11 cellular contexts compared by ENCODE assay signal in the genomic region with DNA sequence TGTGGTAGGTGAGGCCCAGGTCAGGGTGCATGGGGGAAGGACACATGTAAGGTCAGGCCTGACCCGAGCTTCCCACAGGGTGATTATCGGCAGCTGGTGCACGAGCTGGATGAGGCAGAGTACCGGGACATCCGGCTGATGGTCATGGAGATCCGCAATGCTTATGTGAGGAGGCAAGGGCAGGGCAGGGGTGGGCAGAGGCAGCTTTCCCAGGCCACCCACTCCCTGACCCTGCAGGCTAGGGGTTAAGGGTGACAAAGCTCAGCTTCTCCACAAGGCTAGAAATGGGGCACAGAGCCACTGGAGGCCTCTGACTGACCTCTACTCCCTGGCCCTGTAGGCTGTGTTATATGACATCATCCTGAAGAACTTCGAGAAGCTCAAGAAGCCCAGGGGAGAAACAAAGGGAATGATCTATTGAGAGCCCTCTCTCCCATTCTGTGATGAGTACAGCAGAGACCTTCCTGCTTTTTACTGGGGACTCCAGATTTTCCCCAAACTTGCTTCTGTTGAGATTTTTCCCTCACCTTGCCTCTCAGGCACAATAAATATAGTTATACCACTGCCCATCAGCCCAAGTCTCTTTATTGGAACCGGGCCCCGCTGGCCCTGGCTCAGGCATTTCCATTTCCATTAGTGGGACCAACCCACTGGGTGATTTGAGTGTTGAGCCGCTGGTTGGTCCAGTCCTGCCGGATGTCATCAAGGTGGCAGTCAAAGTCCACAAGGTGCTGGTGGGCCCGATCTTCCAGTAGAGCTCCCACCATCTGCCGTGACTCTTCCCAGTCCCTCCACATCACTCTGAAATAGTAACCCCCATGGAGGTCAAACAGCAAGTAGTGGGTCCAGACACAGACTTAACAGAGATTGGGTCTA. TPM values are rescaled to one million over a fixed set of nuclear protein-coding genes. Genes with fewer than 3 reads are reported as not detected.
A peak's percentile ranks its signal among the peaks of the same experiment; 100 is the strongest.
DNase-seq lines count a peak whose midpoint lies in the region; ATAC-seq and TF ChIP-seq lines count a peak whose summit lies in the region.
"Had no signal": no experiment of that assay in that cellular context is flagged by ENCODE, and none has a peak within 500 bp of the region (broad histone marks: within the 10 kb centered on the region; RNA-seq: fewer than 3 reads in every experiment).

No MANE protein-coding gene starts in this region.

- H3K9me3 Mint-ChIP-seq in CD4-positive, CD25-positive, alpha-beta regulatory T cell: peaks cover 0 to 1% (median 0%) of the 10 kb centered on the region in 7 donors
- H3K9me3 Mint-ChIP-seq in activated naive CD8-positive, alpha-beta T cell treated with anti-CD3 and anti-CD28 coated beads, Interleukin-2, amount 10 ng/mL, durations not matched to agents 7 days and 5 days: no peaks in the 10 kb centered on the region

- no peak overlapping the region for H4K91ac ChIP-seq in neuronal stem cell (ENCODE audit: low read depth, low read length, poor library complexity)

- no peak overlapping the region for H2BK5ac ChIP-seq in neuronal stem cell (ENCODE audit: low read length)

- no peak overlapping the region for H2BK120ac ChIP-seq in neuronal stem cell (ENCODE audit: low read depth, low read length)

- peaks cover 22% of the 10 kb centered on the region for H3K36me3 Mint-ChIP-seq in CD4-positive, CD25-positive, alpha-beta regulatory T cell
- H3K36me3 Mint-ChIP-seq in activated naive CD8-positive, alpha-beta T cell treated with anti-CD3 and anti-CD28 coated beads, Interleukin-2, amount 10 ng/mL, durations not matched to agents 7 days and 5 days: peaks cover 47% of the 10 kb centered on the region

- ATAC-seq in CD4-positive, CD25-positive, alpha-beta regulatory T cell (ENCODE audit: low read depth in 2 of 2): no peak
- ATAC-seq in activated naive CD8-positive, alpha-beta T cell treated with anti-CD3 and anti-CD28 coated beads, Interleukin-2, amount 10 ng/mL, durations not matched to agents 7 days and 5 days (ENCODE audit: low read depth): no peak
- ATAC-seq in GM21786 (IDR thresholded peaks at IDR 0.05; ENCODE audit: unreplicated experiment): no peak

- CTCF ChIA-PET in HEK293 (lab: Yijun Ruan, JAX): interaction anchor here (1.0 kb wide), 1 partner anchor 169 kb away, joined by 3 read pairs; the partner anchor contains the start of gene CIDEB

- H2BK12ac ChIP-seq in neuronal stem cell (ENCODE audit: low read length): no peak overlapping the region

- H3K27me3 Mint-ChIP-seq in CD4-positive, CD25-positive, alpha-beta regulatory T cell: no peaks in the 10 kb centered on the region
- H3K27me3 Mint-ChIP-seq in activated naive CD8-positive, alpha-beta T cell treated with anti-CD3 and anti-CD28 coated beads, Interleukin-2, amount 10 ng/mL, durations not matched to agents 7 days and 5 days: no peaks in the 10 kb centered on the region

- peak overlapping the region; percentile 84 for H4K8ac ChIP-seq in neuronal stem cell (ENCODE audit: low read depth, low read length)

- peaks cover 10 to 73% (median 37%) of the 10 kb centered on the region in 4 donors for H3K4me1 Mint-ChIP-seq in CD4-positive, CD25-positive, alpha-beta regulatory T cell
- peaks cover 52% of the 10 kb centered on the region for H3K4me1 Mint-ChIP-seq in activated naive CD8-positive, alpha-beta T cell treated with anti-CD3 and anti-CD28 coated beads, Interleukin-2, amount 10 ng/mL, durations not matched to agents 7 days and 5 days

- no peak overlapping the region for H2AFZ ChIP-seq in neuronal stem cell (ENCODE audit: low read length)

- H3K9me3 ChIP-seq in CD4-positive, CD25-positive, alpha-beta regulatory T cell (ENCODE audit: control insufficient read depth in 2 of 2, low read length in 2 of 2): no peaks in the 10 kb centered on the region
- H3K9me3 ChIP-seq in HEK293 (ENCODE audit: control insufficient read depth, insufficient read depth, low read depth, low read length) (no peaks in the 10 kb centered on the region), neuronal stem cell (replicated peaks in 1 of 2; ENCODE audit: control insufficient read depth in 2 of 2, insufficient read depth in 1 of 2, low read depth in 1 of 2, low read length in 2 of 2) (no peaks in the 10 kb centered on the region)

- H3K27ac ChIP-seq in CD4-positive, CD25-positive, alpha-beta regulatory T cell (ENCODE audit: insufficient read depth, low read length, poor library complexity, severe bottlenecking): no peak overlapping the region
- 0 out of 2 replicates have a peak overlapping the region, but pooled peaks have one; percentile 35 for H3K27ac ChIP-seq in HEK293 (ENCODE audit: extremely low read depth, low read depth, low read length)
- H3K27ac ChIP-seq in neuronal stem cell (replicated peaks; ENCODE audit: low read length): no peak overlapping the region
- H3K27ac ChIP-seq: epithelial cell of prostate had no signal

- TF ChIP-seq CTCF in HEK293 (tag by site-specific recombination; IDR thresholded peaks at IDR 0.05): no peak

- no peak overlapping the region for H3K9ac ChIP-seq in neuronal stem cell (ENCODE audit: low read depth, low read length, poor library complexity)

- H3K23ac ChIP-seq in neuronal stem cell (ENCODE audit: low read depth, low read length, poor library complexity): peak overlapping the region; percentile 85

- intact Hi-C loops in cardiac septum (cut with DNase I): no loop called here

- H3K4me2 ChIP-seq in neuronal stem cell (ENCODE audit: insufficient read depth, low read length, poor library complexity, severe bottlenecking): no peak overlapping the region

- H2AK5ac ChIP-seq in neuronal stem cell (ENCODE audit: low read depth, low read length): no peak overlapping the region

- H3K4ac ChIP-seq in neuronal stem cell (ENCODE audit: low read length): no peak overlapping the region

- no peak overlapping the region for H2BK15ac ChIP-seq in neuronal stem cell (ENCODE audit: low read length)

- H3K18ac ChIP-seq in neuronal stem cell (ENCODE audit: low read length): no peak overlapping the region

- H3K27ac Mint-ChIP-seq in CD4-positive, CD25-positive, alpha-beta regulatory T cell: peak overlapping the region in 2 of 3 donors; percentile 61 to 85
- H3K27ac Mint-ChIP-seq in activated naive CD8-positive, alpha-beta T cell treated with anti-CD3 and anti-CD28 coated beads, Interleukin-2, amount 10 ng/mL, durations not matched to agents 7 days and 5 days: peak overlapping the region; percentile 76

- no peaks in the 10 kb centered on the region for H3K27me3 ChIP-seq in CD4-positive, CD25-positive, alpha-beta regulatory T cell (ENCODE audit: control insufficient read depth, insufficient read depth, low read length)
- H3K27me3 ChIP-seq in neuronal stem cell (ENCODE audit: control insufficient read depth in 3 of 3, insufficient read depth in 3 of 3, low read depth in 1 of 3, low read length in 3 of 3): no peaks in the 10 kb centered on the region

- peaks cover 7% of the 10 kb centered on the region for H3K79me1 ChIP-seq in neuronal stem cell (ENCODE audit: low read depth, low read length)

- H3K36me3 ChIP-seq in CD4-positive, CD25-positive, alpha-beta regulatory T cell (ENCODE audit: control insufficient read depth, insufficient read depth, low read length): peaks cover 22% of the 10 kb centered on the region
- H3K36me3 ChIP-seq in HEK293 (ENCODE audit: control insufficient read depth in 2 of 2, insufficient read depth in 1 of 2, low read length in 2 of 2) (peaks cover 11 to 33% of the 10 kb centered on the region in 2 experiments), neuronal stem cell (replicated peaks in 1 of 2; ENCODE audit: control insufficient read depth in 2 of 2, insufficient read depth in 2 of 2, low read length in 2 of 2) (peaks cover 21 to 44% of the 10 kb centered on the region in 2 donors)

- H3K4me1 ChIP-seq in CD4-positive, CD25-positive, alpha-beta regulatory T cell (ENCODE audit: control insufficient read depth, insufficient read depth, low read length, poor library complexity, severe bottlenecking): peaks cover 56% of the 10 kb centered on the region
- H3K4me1 ChIP-seq in HEK293 (ENCODE audit: control insufficient read depth, insufficient read depth, low read length): peaks cover 4% of the 10 kb centered on the region; the same call in 1 of the 2 replicates
- peaks cover 12 to 14% of the 10 kb centered on the region in 2 donors for H3K4me1 ChIP-seq in neuronal stem cell (ENCODE audit: control insufficient read depth in 2 of 2, insufficient read depth in 1 of 2, low read depth in 1 of 2, low read length in 2 of 2)

- H3K14ac ChIP-seq in neuronal stem cell (ENCODE audit: low read length): no peak overlapping the region

- no peak overlapping the region for H3K4me3 ChIP-seq in CD4-positive, CD25-positive, alpha-beta regulatory T cell (ENCODE audit: low read depth, low read length)
- no peak overlapping the region for H3K4me3 ChIP-seq in HEK293 (ENCODE audit: low read depth, low read length)
- peak overlapping the region in 1 of 2 donors; percentile 11 for H3K4me3 ChIP-seq in neuronal stem cell (ENCODE audit: low read length in 2 of 2)

- H3K4me3 Mint-ChIP-seq in CD4-positive, CD25-positive, alpha-beta regulatory T cell: peak overlapping the region; percentile 81 to 94 (median 92)
- H3K4me3 Mint-ChIP-seq in activated naive CD8-positive, alpha-beta T cell treated with anti-CD3 and anti-CD28 coated beads, Interleukin-2, amount 10 ng/mL, durations not matched to agents 7 days and 5 days: peak overlapping the region; percentile 100

- DNase-seq in CD4-positive, CD25-positive, alpha-beta regulatory T cell: no peak
- no peak for DNase-seq in activated naive CD8-positive, alpha-beta T cell treated with anti-CD3 and anti-CD28 coated beads, Interleukin-2, amount 10 ng/mL, durations not matched to agents 7 days and 5 days
- DNase-seq in neuronal stem cell (ENCODE audit: low spot score) (no peak), MV-4-11 (lab: John Stamatoyannopoulos, UW) (no peak), OCI-M1 (lab: John Stamatoyannopoulos, UW) (no peak), cardiac septum (ENCODE audit: low spot score) (no peak)
- DNase-seq: activated CD4-positive, alpha-beta T cell treated with anti-CD3 and anti-CD28 coated beads for 4 hours; SIG-M5 had no signal

- POLR2A ChIA-PET in HEK293 (lab: Yijun Ruan, JAX): interaction anchor here (0.7 to 7.3 kb wide), 6 partner anchors 8 to 75 kb away, joined by 3 to 163 read pairs (median 22); partner anchors contain the start of genes CHMP4A, DCAF11, IRF9 and NRL
- POLR2A ChIA-PET in activated naive CD8-positive, alpha-beta T cell treated with anti-CD3 and anti-CD28 coated beads, Interleukin-2, amount 10 ng/mL, durations not matched to agents 7 days and 5 days (lab: Charles Lee): interaction anchor here (0.6 to 7.5 kb wide), 5 partner anchors 8 to 57 kb away, joined by 3 to 176 read pairs (median 94); partner anchors contain the start of genes DCAF11, IRF9, NRL and PSME2

- no CpG with 5 or more reads among the region's 13 CpGs for WGBS in neuronal stem cell (ENCODE audit: extremely low coverage in 2 of 2, insufficient read length in 2 of 2, insufficient replicate concordance in 1 of 2), 2 donors

RNA-seq across cellular contexts. Expression of gene PSME1, which starts 2.6 kb away (rescaled TPM):
- 294 TPM for total RNA-seq in CD4-positive, CD25-positive, alpha-beta regulatory T cell
- polyA plus RNA-seq in CD4-positive, CD25-positive, alpha-beta regulatory T cell: 1,000 to 10,000 TPM in 1 of 4 donors, 100 to 1,000 TPM in 3; 698 to 1,230 (median 866) TPM
- total RNA-seq in activated naive CD8-positive, alpha-beta T cell treated with anti-CD3 and anti-CD28 coated beads, Interleukin-2, amount 10 ng/mL, durations not matched to agents 7 days and 5 days: 100 to 1,000 TPM; 430 to 443 TPM
- polyA plus RNA-seq in neuronal stem cell (2013, experiment 1 of 2): 61.7 TPM
- polyA plus RNA-seq in neuronal stem cell (2013, experiment 2 of 2): 61.2 TPM
- total RNA-seq in cardiac septum: 61.3 TPM

RNA-seq across cellular contexts. Expression of gene EMC9, which starts 2.8 kb away (rescaled TPM):
- total RNA-seq in CD4-positive, CD25-positive, alpha-beta regulatory T cell: 11.7 TPM
- 10 to 100 TPM; 10.7 to 22.5 (median 13.4) TPM for polyA plus RNA-seq in CD4-positive, CD25-positive, alpha-beta regulatory T cell
- total RNA-seq in activated naive CD8-positive, alpha-beta T cell treated with anti-CD3 and anti-CD28 coated beads, Interleukin-2, amount 10 ng/mL, durations not matched to agents 7 days and 5 days: 10 to 100 TPM; 41.6 to 43.9 TPM
- polyA plus RNA-seq in neuronal stem cell (2013, experiment 1 of 2): 18.2 TPM
- polyA plus RNA-seq in neuronal stem cell (2013, experiment 2 of 2): 17.6 TPM
- 14.6 TPM for total RNA-seq in cardiac septum

RNA-seq across cellular contexts. Expression of gene PSME2, which starts 7.8 kb away (rescaled TPM):
- 167 TPM for total RNA-seq in CD4-positive, CD25-positive, alpha-beta regulatory T cell
- 100 to 1,000 TPM; 346 to 603 (median 466) TPM for polyA plus RNA-seq in CD4-positive, CD25-positive, alpha-beta regulatory T cell
- 100 to 1,000 TPM; 406 to 414 TPM for total RNA-seq in activated naive CD8-positive, alpha-beta T cell treated with anti-CD3 and anti-CD28 coated beads, Interleukin-2, amount 10 ng/mL, durations not matched to agents 7 days and 5 days
- polyA plus RNA-seq in neuronal stem cell (2013, experiment 1 of 2): 94.4 TPM
- 92.0 TPM for polyA plus RNA-seq in neuronal stem cell (2013, experiment 2 of 2)
- 49.7 TPM for total RNA-seq in cardiac septum

RNA-seq across cellular contexts. Expression of gene FITM1, which starts 8.2 kb away (rescaled TPM):
- 1.1 TPM for total RNA-seq in CD4-positive, CD25-positive, alpha-beta regulatory T cell
- polyA plus RNA-seq in CD4-positive, CD25-positive, alpha-beta regulatory T cell: under 1 TPM in 3 of 4 donors, not detected in 1; 0.20 to 0.42 (median 0.24) TPM
- total RNA-seq in activated naive CD8-positive, alpha-beta T cell treated with anti-CD3 and anti-CD28 coated beads, Interleukin-2, amount 10 ng/mL, durations not matched to agents 7 days and 5 days: 1 to 10 TPM; 1.3 to 1.7 TPM
- 0.33 TPM for polyA plus RNA-seq in neuronal stem cell (2013, experiment 1 of 2)
- 0.18 TPM for polyA plus RNA-seq in neuronal stem cell (2013, experiment 2 of 2)
- total RNA-seq in cardiac septum: 112 TPM

RNA-seq across cellular contexts. Expression of gene RNF31, which starts 8.7 kb away (rescaled TPM):
- total RNA-seq in CD4-positive, CD25-positive, alpha-beta regulatory T cell: 82.4 TPM
- 10 to 100 TPM; 35.9 to 55.9 (median 41.1) TPM for polyA plus RNA-seq in CD4-positive, CD25-positive, alpha-beta regulatory T cell
- total RNA-seq in activated naive CD8-positive, alpha-beta T cell treated with anti-CD3 and anti-CD28 coated beads, Interleukin-2, amount 10 ng/mL, durations not matched to agents 7 days and 5 days: 100 to 1,000 TPM; 131 to 153 TPM
- polyA plus RNA-seq in neuronal stem cell (2013, experiment 1 of 2): 50.4 TPM
- 45.1 TPM for polyA plus RNA-seq in neuronal stem cell (2013, experiment 2 of 2)
- total RNA-seq in cardiac septum: 31.3 TPM
